In genomic region chr2:208568203-208568602, GRCh38 we compare ENCODE assay signal across 11 cellular contexts.
"Had no signal": no experiment of that assay in that cellular context is flagged by ENCODE, and none has a peak within 500 bp of the region (broad histone marks: within the 10 kb centered on the region; RNA-seq: fewer than 3 reads in every experiment).

No MANE protein-coding gene starts in this region.

- H3K9me3 ChIP-seq: HAP-1 had no signal

- H3K27ac ChIP-seq: GM23248 had no signal

- FAIRE-seq: H1, H54 had no signal

- DNase-seq: GM23248, GOT3, H7, H9, HCEC 1CT, HFFc6 had no signal

- H3K4me3 ChIP-seq: GM23248, GM23338, HAP-1 had no signal

- ATAC-seq: GM23338, HCT116 had no signal

- H3K36me3 ChIP-seq: HAP-1 had no signal

- H3K4me1 ChIP-seq: HAP-1 had no signal

- H2AFZ ChIP-seq: GM23248, GM23338 had no signal

- H3K9ac ChIP-seq: GM23248 had no signal

- H3K4me2 ChIP-seq: GM23338 had no signal
